14 cellular contexts compared by ENCODE assay signal in the genomic region with DNA sequence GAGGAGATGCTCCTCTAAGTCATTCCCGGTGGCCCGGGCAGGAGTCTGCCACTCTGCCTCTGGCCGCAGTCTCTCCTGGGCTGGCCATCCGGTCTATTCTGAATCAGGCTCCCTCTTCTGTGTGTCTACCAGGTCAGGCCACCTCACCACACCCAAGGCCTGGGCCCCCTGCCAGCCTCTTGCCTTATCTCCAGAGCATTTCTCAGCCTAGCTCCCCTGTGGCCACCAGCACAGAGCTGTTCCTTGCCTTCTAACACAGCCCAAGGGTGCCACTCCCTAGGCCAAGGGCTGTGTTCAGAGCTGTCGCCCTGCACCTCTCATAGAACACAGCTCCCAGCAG. TPM values are rescaled to one million over a fixed set of nuclear protein-coding genes. Genes with fewer than 3 reads are reported as not detected.
DNase-seq lines count a peak whose midpoint lies in the region; ATAC-seq and TF ChIP-seq lines count a peak whose summit lies in the region.
"Had no signal": no experiment of that assay in that cellular context is flagged by ENCODE, and none has a peak within 500 bp of the region (broad histone marks: within the 10 kb centered on the region; RNA-seq: fewer than 3 reads in every experiment).

No MANE protein-coding gene starts in this region.

- TF ChIP-seq CTCF in VCaP (conservative IDR thresholded peaks at IDR 0.05) (no peak), right atrium auricular region (IDR thresholded peaks at IDR 0.05) (no peak)

- H3K36me3 ChIP-seq in right atrium auricular region = peaks cover 31% of the 10 kb centered on the region

- ATAC-seq in activated CD8-positive, alpha-beta memory T cell treated with anti-CD3 and anti-CD28 coated beads, Interleukin-2, amount 10 ng/mL, durations not matched to agents 7 days and 5 days = no peak
- no peak for ATAC-seq in stimulated activated memory B cell treated with anti-CD40 and anti-IgM and Interleukin-4, amounts not matched to agents 10 μg/mL and 1 μg/mL and 100 μg/mL, for 72 hours
- no peak for ATAC-seq in HG02840 (IDR thresholded peaks at IDR 0.05; ENCODE audit: low FRiP score, unreplicated experiment)

- H3K4me3 Mint-ChIP-seq in activated CD8-positive, alpha-beta memory T cell treated with anti-CD3 and anti-CD28 coated beads, Interleukin-2, amount 10 ng/mL, durations not matched to agents 7 days and 5 days = no peak overlapping the region
- H3K4me3 Mint-ChIP-seq in stimulated activated memory B cell treated with anti-CD40 and anti-IgM and Interleukin-4, amounts not matched to agents 10 μg/mL and 1 μg/mL and 100 μg/mL, for 72 hours = no peak overlapping the region
- H3K4me3 Mint-ChIP-seq: activated CD4-positive, alpha-beta T cell treated with anti-CD3 and anti-CD28 coated beads for 36 hours had no signal

- H3K27me3 ChIP-seq in right atrium auricular region = no peaks in the 10 kb centered on the region
- H3K27me3 ChIP-seq: tibial artery had no signal

- CTCF ChIA-PET in activated CD8-positive, alpha-beta memory T cell treated with anti-CD3 and anti-CD28 coated beads, Interleukin-2, amount 10 ng/mL, durations not matched to agents 7 days and 5 days (lab: Charles Lee) = interaction anchor here (1.3 to 12.9 kb wide), 18 partner anchors 9 to 171 kb away, joined by 4 to 557 read pairs (median 12); partner anchors contain the start of gene MYO18A

- peaks cover 0 to 54% of the 10 kb centered on the region in 2 donors for H3K4me1 ChIP-seq in right atrium auricular region

- H3K9me3 ChIP-seq in right atrium auricular region = no peaks in the 10 kb centered on the region
- H3K9me3 ChIP-seq: tibial artery had no signal

- DNase-seq in activated CD8-positive, alpha-beta memory T cell treated with anti-CD3 and anti-CD28 coated beads, Interleukin-2, amount 10 ng/mL, durations not matched to agents 7 days and 5 days = no peak
- no peak for DNase-seq in activated CD8-positive, alpha-beta memory T cell treated with anti-CD3 and anti-CD28 coated beads for 24 hours
- DNase-seq in right atrium auricular region (ENCODE audit: low spot score) (no peak), NAMALWA (ENCODE audit: low spot score) (no peak)
- no peak for DNase-seq in activated CD4-positive, CD25-positive, alpha-beta regulatory T cell (lab: John Stamatoyannopoulos, UW)
- DNase-seq: activated CD4-positive, alpha-beta T cell treated with anti-CD3 and anti-CD28 coated beads for 36 hours; activated naive CD4-positive, alpha-beta T cell treated with Interleukin-2 at 50 U/mL for 16 hours; NCI-H1092; NCI-H82; retina; tibial artery had no signal

- peaks cover 2% of the 10 kb centered on the region for H3K4me1 Mint-ChIP-seq in activated CD8-positive, alpha-beta memory T cell treated with anti-CD3 and anti-CD28 coated beads, Interleukin-2, amount 10 ng/mL, durations not matched to agents 7 days and 5 days
- H3K4me1 Mint-ChIP-seq in stimulated activated memory B cell treated with anti-CD40 and anti-IgM and Interleukin-4, amounts not matched to agents 10 μg/mL and 1 μg/mL and 100 μg/mL, for 72 hours = peaks cover 14% of the 10 kb centered on the region

- peak overlapping the region; percentile 32; the same call in 1 of the 2 replicates for H3K27ac ChIP-seq in VCaP
- H3K27ac ChIP-seq in right atrium auricular region = peak overlapping the region; percentile 45 to 46
- H3K27ac ChIP-seq: tibial artery had no signal

- no peaks in the 10 kb centered on the region for H3K27me3 Mint-ChIP-seq in activated CD8-positive, alpha-beta memory T cell treated with anti-CD3 and anti-CD28 coated beads, Interleukin-2, amount 10 ng/mL, durations not matched to agents 7 days and 5 days
- no peaks in the 10 kb centered on the region for H3K27me3 Mint-ChIP-seq in stimulated activated memory B cell treated with anti-CD40 and anti-IgM and Interleukin-4, amounts not matched to agents 10 μg/mL and 1 μg/mL and 100 μg/mL, for 72 hours
- H3K27me3 Mint-ChIP-seq: activated CD4-positive, alpha-beta T cell treated with anti-CD3 and anti-CD28 coated beads for 36 hours had no signal

- H3K36me3 Mint-ChIP-seq in activated CD8-positive, alpha-beta memory T cell treated with anti-CD3 and anti-CD28 coated beads, Interleukin-2, amount 10 ng/mL, durations not matched to agents 7 days and 5 days = peaks cover under 1% of the 10 kb centered on the region
- peaks cover 28% of the 10 kb centered on the region for H3K36me3 Mint-ChIP-seq in stimulated activated memory B cell treated with anti-CD40 and anti-IgM and Interleukin-4, amounts not matched to agents 10 μg/mL and 1 μg/mL and 100 μg/mL, for 72 hours

- H3K9me3 Mint-ChIP-seq in activated CD8-positive, alpha-beta memory T cell treated with anti-CD3 and anti-CD28 coated beads, Interleukin-2, amount 10 ng/mL, durations not matched to agents 7 days and 5 days (ENCODE audit: low read depth) = no peaks in the 10 kb centered on the region
- no peaks in the 10 kb centered on the region for H3K9me3 Mint-ChIP-seq in stimulated activated memory B cell treated with anti-CD40 and anti-IgM and Interleukin-4, amounts not matched to agents 10 μg/mL and 1 μg/mL and 100 μg/mL, for 72 hours

- H3K4me3 ChIP-seq in right atrium auricular region = no peak overlapping the region
- H3K4me3 ChIP-seq: tibial artery had no signal

- H3K27ac Mint-ChIP-seq in activated CD8-positive, alpha-beta memory T cell treated with anti-CD3 and anti-CD28 coated beads, Interleukin-2, amount 10 ng/mL, durations not matched to agents 7 days and 5 days = peak overlapping the region; percentile 6
- peak overlapping the region; percentile 8 for H3K27ac Mint-ChIP-seq in stimulated activated memory B cell treated with anti-CD40 and anti-IgM and Interleukin-4, amounts not matched to agents 10 μg/mL and 1 μg/mL and 100 μg/mL, for 72 hours
- H3K27ac Mint-ChIP-seq: activated CD4-positive, alpha-beta T cell treated with anti-CD3 and anti-CD28 coated beads for 36 hours had no signal

RNA-seq across cellular contexts. Expression of gene MYO18A, which starts 55.3 kb away (rescaled TPM):
- total RNA-seq in activated CD8-positive, alpha-beta memory T cell treated with anti-CD3 and anti-CD28 coated beads, Interleukin-2, amount 10 ng/mL, durations not matched to agents 7 days and 5 days = 10 to 100 TPM; 67.7 to 85.8 TPM
- 100 to 1,000 TPM; 159 to 219 TPM for total RNA-seq in right atrium auricular region
